ENCODE assay signal across 1 cellular context in genomic region chr14:100143934-100144333, GRCh38.
TF ChIP-seq lines count a peak whose summit lies in the region.

No MANE protein-coding gene starts in this region.

TF ChIP-seq in HepG2, 621 proteins besides CTCF, POLR2A, EP300 and RAD21:
- TF ChIP-seq ZBTB10 (CRISPR knock-in tag; IDR thresholded peaks at IDR 0.05; ENCODE audit: borderline replicate concordance) (no peak), DBP (CRISPR knock-in tag; IDR thresholded peaks at IDR 0.05; ENCODE audit: not compliant biosample characterization) (no peak), ZNF772 (CRISPR knock-in tag; IDR thresholded peaks at IDR 0.05) (no peak), JARID2 (CRISPR knock-in tag; IDR thresholded peaks at IDR 0.05; ENCODE audit: insufficient replicate concordance) (no peak), GZF1 (CRISPR knock-in tag; IDR thresholded peaks at IDR 0.05) (no peak), ZBTB33 (CRISPR knock-in tag; IDR thresholded peaks at IDR 0.05) (peak; percentile 84)
TF ChIP-seq in HepG2: peak in this region for 1.
